ENCODE assay signal across 1 cellular context in the genomic region with DNA sequence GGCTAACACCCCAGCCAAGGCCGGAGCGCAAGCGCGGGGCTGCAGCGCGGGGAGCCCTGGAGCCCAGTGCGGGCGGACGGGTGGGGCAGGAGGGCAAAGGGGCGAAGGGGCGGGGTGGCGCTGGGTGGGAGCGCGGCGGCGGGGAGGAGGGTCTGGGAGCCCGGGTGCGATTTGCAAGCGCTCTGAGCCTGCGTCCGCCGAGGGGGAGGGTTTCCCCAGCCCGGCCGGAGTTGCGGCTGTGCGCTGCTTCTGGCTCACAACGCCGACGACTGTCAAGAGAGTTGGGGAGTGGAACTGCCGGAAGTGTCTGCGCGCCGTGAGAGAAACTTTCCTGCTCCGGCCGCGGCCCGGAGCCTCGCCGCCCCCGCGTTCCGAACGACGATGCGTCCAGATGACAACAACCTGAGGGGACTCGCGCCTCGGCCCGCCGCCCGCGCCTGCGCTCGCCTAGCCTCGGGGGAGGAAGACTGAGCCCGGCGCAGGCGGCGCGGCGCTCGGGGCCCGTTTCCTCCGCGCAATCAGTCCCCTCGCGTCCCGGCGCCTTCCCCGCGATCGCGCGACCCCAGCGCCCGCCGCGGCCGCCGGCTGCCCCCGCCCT.
TF ChIP-seq lines count a peak whose summit lies in the region.

Gene ARHGAP42, plus strand, starts transcription at position 257 of the 598 bp plus-strand sequence. CDS start 391 bp downstream, outside the sequence.

TF ChIP-seq in HepG2, 621 proteins besides CTCF, POLR2A, EP300 and RAD21 (continued from another document):
- TF ChIP-seq, protein P1, sequence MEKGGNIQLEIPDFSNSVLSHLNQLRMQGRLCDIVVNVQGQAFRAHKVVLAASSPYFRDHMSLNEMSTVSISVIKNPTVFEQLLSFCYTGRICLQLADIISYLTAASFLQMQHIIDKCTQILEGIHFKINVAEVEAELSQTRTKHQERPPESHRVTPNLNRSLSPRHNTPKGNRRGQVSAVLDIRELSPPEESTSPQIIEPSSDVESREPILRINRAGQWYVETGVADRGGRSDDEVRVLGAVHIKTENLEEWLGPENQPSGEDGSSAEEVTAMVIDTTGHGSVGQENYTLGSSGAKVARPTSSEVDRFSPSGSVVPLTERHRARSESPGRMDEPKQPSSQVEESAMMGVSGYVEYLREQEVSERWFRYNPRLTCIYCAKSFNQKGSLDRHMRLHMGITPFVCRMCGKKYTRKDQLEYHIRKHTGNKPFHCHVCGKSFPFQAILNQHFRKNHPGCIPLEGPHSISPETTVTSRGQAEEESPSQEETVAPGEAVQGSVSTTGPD (CRISPR knock-in tag; IDR thresholded peaks at IDR 0.05) = no peak
- no peak for TF ChIP-seq KDM6A (CRISPR knock-in tag; IDR thresholded peaks at IDR 0.05; ENCODE audit: low read depth)
- TF ChIP-seq HMG20A (CRISPR knock-in tag; IDR thresholded peaks at IDR 0.05; ENCODE audit: borderline replicate concordance) = no peak
- TF ChIP-seq FOXA1 (IDR thresholded peaks at IDR 0.05) = no peak
- TF ChIP-seq FOXA1 (CRISPR knock-in tag; IDR thresholded peaks at IDR 0.05) = no peak
- TF ChIP-seq ZNF510 (CRISPR knock-in tag; IDR thresholded peaks at IDR 0.05; ENCODE audit: low read depth) = no peak
- TF ChIP-seq ZNF816 (CRISPR knock-in tag; IDR thresholded peaks at IDR 0.05; ENCODE audit: borderline replicate concordance) = 0 out of 2 replicates have a peak, but pooled peaks have one; percentile 57
- no peak for TF ChIP-seq ZNF17 (CRISPR knock-in tag; IDR thresholded peaks at IDR 0.05)
- TF ChIP-seq TMF1 (CRISPR knock-in tag; IDR thresholded peaks at IDR 0.05; ENCODE audit: low read depth) = no peak
- TF ChIP-seq ZNF549 (CRISPR knock-in tag; IDR thresholded peaks at IDR 0.05) = no peak
- TF ChIP-seq POGK (CRISPR knock-in tag; conservative IDR thresholded peaks at IDR 0.05) = 0 out of 2 replicates have a peak, but pooled peaks have one; percentile 32
- TF ChIP-seq DZIP1 (CRISPR knock-in tag; IDR thresholded peaks at IDR 0.05) = no peak
- TF ChIP-seq, protein P2, sequence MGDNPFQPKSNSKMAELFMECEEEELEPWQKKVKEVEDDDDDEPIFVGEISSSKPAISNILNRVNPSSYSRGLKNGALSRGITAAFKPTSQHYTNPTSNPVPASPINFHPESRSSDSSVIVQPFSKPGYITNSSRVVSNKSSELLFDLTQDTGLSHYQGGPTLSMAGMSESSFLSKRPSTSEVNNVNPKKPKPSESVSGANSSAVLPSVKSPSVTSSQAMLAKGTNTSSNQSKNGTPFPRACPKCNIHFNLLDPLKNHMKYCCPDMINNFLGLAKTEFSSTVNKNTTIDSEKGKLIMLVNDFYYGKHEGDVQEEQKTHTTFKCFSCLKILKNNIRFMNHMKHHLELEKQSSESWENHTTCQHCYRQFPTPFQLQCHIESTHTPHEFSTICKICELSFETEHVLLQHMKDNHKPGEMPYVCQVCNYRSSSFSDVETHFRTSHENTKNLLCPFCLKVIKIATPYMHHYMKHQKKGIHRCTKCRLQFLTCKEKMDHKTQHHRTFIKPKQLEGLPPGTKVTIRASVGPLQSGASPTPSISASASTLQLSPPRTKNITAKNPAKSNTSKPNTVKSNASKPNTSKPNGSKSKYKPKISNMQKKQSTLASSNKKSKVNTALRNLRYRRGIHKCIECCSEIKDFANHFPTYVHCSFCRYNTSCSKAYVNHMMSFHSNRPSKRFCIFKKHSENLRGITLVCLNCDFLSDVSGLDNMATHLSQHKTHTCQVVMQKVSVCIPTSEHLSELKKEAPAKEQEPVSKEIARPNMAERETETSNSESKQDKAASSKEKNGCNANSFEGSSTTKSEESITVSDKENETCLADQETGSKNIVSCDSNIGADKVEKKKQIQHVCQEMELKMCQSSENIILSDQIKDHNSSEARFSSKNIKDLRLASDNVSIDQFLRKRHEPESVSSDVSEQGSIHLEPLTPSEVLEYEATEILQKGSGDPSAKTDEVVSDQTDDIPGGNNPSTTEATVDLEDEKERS (CRISPR knock-in tag; IDR thresholded peaks at IDR 0.05) = no peak
- no peak for TF ChIP-seq CCDC6 (CRISPR knock-in tag; IDR thresholded peaks at IDR 0.05)
- TF ChIP-seq KDM5A (IDR thresholded peaks at IDR 0.05; ENCODE audit: borderline replicate concordance, low read length) = no peak
- TF ChIP-seq, protein P3, sequence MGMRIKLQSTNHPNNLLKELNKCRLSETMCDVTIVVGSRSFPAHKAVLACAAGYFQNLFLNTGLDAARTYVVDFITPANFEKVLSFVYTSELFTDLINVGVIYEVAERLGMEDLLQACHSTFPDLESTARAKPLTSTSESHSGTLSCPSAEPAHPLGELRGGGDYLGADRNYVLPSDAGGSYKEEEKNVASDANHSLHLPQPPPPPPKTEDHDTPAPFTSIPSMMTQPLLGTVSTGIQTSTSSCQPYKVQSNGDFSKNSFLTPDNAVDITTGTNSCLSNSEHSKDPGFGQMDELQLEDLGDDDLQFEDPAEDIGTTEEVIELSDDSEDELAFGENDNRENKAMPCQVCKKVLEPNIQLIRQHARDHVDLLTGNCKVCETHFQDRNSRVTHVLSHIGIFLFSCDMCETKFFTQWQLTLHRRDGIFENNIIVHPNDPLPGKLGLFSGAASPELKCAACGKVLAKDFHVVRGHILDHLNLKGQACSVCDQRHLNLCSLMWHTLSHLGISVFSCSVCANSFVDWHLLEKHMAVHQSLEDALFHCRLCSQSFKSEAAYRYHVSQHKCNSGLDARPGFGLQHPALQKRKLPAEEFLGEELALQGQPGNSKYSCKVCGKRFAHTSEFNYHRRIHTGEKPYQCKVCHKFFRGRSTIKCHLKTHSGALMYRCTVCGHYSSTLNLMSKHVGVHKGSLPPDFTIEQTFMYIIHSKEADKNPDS (CRISPR knock-in tag; IDR thresholded peaks at IDR 0.05) = no peak
- no peak for TF ChIP-seq ZMAT3 (CRISPR knock-in tag; conservative IDR thresholded peaks at IDR 0.05)
- no peak for TF ChIP-seq SETDB1 (CRISPR knock-in tag; IDR thresholded peaks at IDR 0.05; ENCODE audit: borderline replicate concordance)
- no peak for TF ChIP-seq SRF (IDR thresholded peaks at IDR 0.05; ENCODE audit: low read depth, low read length)
- TF ChIP-seq ZFP36 (IDR thresholded peaks at IDR 0.05; ENCODE audit: borderline replicate concordance, low read depth, low read length, partially characterized antibody) = no peak
- TF ChIP-seq ZNF225 (CRISPR knock-in tag; IDR thresholded peaks at IDR 0.05) = no peak
- TF ChIP-seq ZNF292 (CRISPR knock-in tag; IDR thresholded peaks at IDR 0.05; ENCODE audit: borderline replicate concordance, low read depth) = 0 out of 2 replicates have a peak, but pooled peaks have one; percentile 19
- TF ChIP-seq ZNF800 (CRISPR knock-in tag; IDR thresholded peaks at IDR 0.05) = peak; percentile 74; the same call in 1 of the 2 replicates
- TF ChIP-seq ZNF616 (CRISPR knock-in tag; IDR thresholded peaks at IDR 0.05; ENCODE audit: low read depth) = no peak
- no peak for TF ChIP-seq SOX5 (CRISPR knock-in tag; IDR thresholded peaks at IDR 0.05; ENCODE audit: borderline replicate concordance)
TF ChIP-seq in HepG2: peak in this region for 68.
